21 cellular contexts compared by ENCODE assay signal in genomic region chr14:89572566-89573398, GRCh38.
DNase-seq lines count a peak whose midpoint lies in the region; ATAC-seq and TF ChIP-seq lines count a peak whose summit lies in the region.
"Had no signal": no experiment of that assay in that cellular context is flagged by ENCODE, and none has a peak within 500 bp of the region (broad histone marks: within the 10 kb centered on the region; RNA-seq: fewer than 3 reads in every experiment).

No MANE protein-coding gene starts in this region.

- peak overlapping the region; percentile 77 for H3K27ac ChIP-seq in parathyroid adenoma
- H3K27ac ChIP-seq: thyroid gland had no signal

- peak overlapping the region; percentile 23 for H2AFZ ChIP-seq in parathyroid adenoma

- intact Hi-C loops in Right ventricle myocardium superior (cut with DNase I), result no loop called here

- H3K4me2 ChIP-seq in parathyroid adenoma (ENCODE audit: low read length), result peak overlapping the region; percentile 69
- H3K4me2 ChIP-seq: SK-N-SH had no signal

- DNase-seq in COLO668 (lab: John Stamatoyannopoulos, UW; ENCODE audit: unreplicated experiment) (peak; percentile 76), NCI-H2081 (lab: John Stamatoyannopoulos, UW) (peak; percentile 20 to 76), Right ventricle myocardium superior (no peak)
- no peak for DNase-seq in stimulated activated CD4-positive, alpha-beta T cell treated with anti-CD3 and anti-CD28 coated beads, Interleukin-2, amount 100 ng/mL, for 24 hours
- DNase-seq: activated CD4-positive, CD25-positive, alpha-beta regulatory T cell treated with anti-CD3 and anti-CD28 coated beads, Interleukin-2, amount 50 U/mL, for 72 hours; activated CD8-positive, alpha-beta memory T cell treated with anti-CD3 and anti-CD28 coated beads for 24 hours; activated naive CD8-positive, alpha-beta T cell treated with anti-CD3 and anti-CD28 coated beads for 36 hours; activated T-cell treated with anti-CD3 and anti-CD28 coated beads, Interleukin-2, amount 50 U/mL, for 72 hours; DND-41; IMR-90; kidney; MG63; NCI-H2029 treated with DMSO at 0.1 percent for 48 hours; SK-N-SH; stimulated activated CD4-positive, alpha-beta T cell treated with anti-CD3 and anti-CD28 coated beads, Interleukin-15, amount 100 ng/mL, for 24 hours; T-helper 9 cell; thyroid gland had no signal

- H3K36me3 ChIP-seq in parathyroid adenoma (ENCODE audit: control insufficient read depth, insufficient read depth, low read length), result no peaks in the 10 kb centered on the region
- H3K36me3 ChIP-seq: HAP-1, MG63, thyroid gland had no signal

- ATAC-seq in Right ventricle myocardium superior (ENCODE audit: poor library complexity), result peak; percentile 64
- no peak for ATAC-seq in HG02678 (IDR thresholded peaks at IDR 0.05; ENCODE audit: unreplicated experiment)
- ATAC-seq in HG02870 (IDR thresholded peaks at IDR 0.05; ENCODE audit: unreplicated experiment), result no peak
- ATAC-seq: activated T-cell treated with anti-CD3 and anti-CD28 coated beads, Interleukin-2, amount 50 U/mL, for 72 hours had no signal

- H3K27me3 ChIP-seq in parathyroid adenoma (ENCODE audit: control insufficient read depth, insufficient read depth, low read length), result no peaks in the 10 kb centered on the region
- H3K27me3 ChIP-seq: MG63, thyroid gland had no signal

- peak overlapping the region; percentile 33 for H3K4me3 ChIP-seq in parathyroid adenoma (ENCODE audit: low read depth, low read length)
- H3K4me3 ChIP-seq: HAP-1, MG63, thyroid gland had no signal

- H3K4me1 ChIP-seq in parathyroid adenoma, result peaks cover 70% of the 10 kb centered on the region
- H3K4me1 ChIP-seq: HAP-1, thyroid gland had no signal

- H3K79me2 ChIP-seq in parathyroid adenoma, result peaks cover 12% of the 10 kb centered on the region

- no peak for TF ChIP-seq CTCF in parathyroid adenoma (IDR thresholded peaks at IDR 0.05)

- H3K9ac ChIP-seq in parathyroid adenoma, result no peak overlapping the region
- H3K9ac ChIP-seq: SK-N-SH had no signal

- no peaks in the 10 kb centered on the region for H3K9me3 ChIP-seq in parathyroid adenoma (ENCODE audit: control insufficient read depth, low read length)
- H3K9me3 ChIP-seq: HAP-1, MG63, SK-N-SH, thyroid gland had no signal

Comparison
In these comparisons a context has a peak if more than half of its experiments do, and no peak if none do; other contexts are left out.
1. DNase-seq: peak in COLO668 (single experiment) and NCI-H2081 (2 of 2); none in Right ventricle myocardium superior (single experiment) and stimulated activated CD4-positive, alpha-beta T cell treated with anti-CD3 and anti-CD28 coated beads, Interleukin-2, amount 100 ng/mL, for 24 hours (0 of 2).